ENCODE assay signal across 11 cellular contexts in genomic region chr2:148565272-148565894, GRCh38.
DNase-seq lines count a peak whose midpoint lies in the region; ATAC-seq and TF ChIP-seq lines count a peak whose summit lies in the region.
"Had no signal": no experiment of that assay in that cellular context is flagged by ENCODE, and none has a peak within 500 bp of the region (broad histone marks: within the 10 kb centered on the region; RNA-seq: fewer than 3 reads in every experiment).

No MANE protein-coding gene starts in this region.

- H3K27ac ChIP-seq in HCT116 (ENCODE audit: low read depth, low read length) (no peak overlapping the region), right atrium auricular region (no peak overlapping the region)

- H3K4me1 ChIP-seq in BE2C: no peaks in the 10 kb centered on the region
- H3K4me1 ChIP-seq in HCT116 (ENCODE audit: control insufficient read depth in 1 of 2, insufficient read depth in 2 of 2, low read length in 2 of 2): no peaks in the 10 kb centered on the region
- no peaks in the 10 kb centered on the region for H3K4me1 ChIP-seq in right atrium auricular region
- H3K4me1 ChIP-seq: Caco-2 had no signal

- TF ChIP-seq CTCF in BE2C (IDR thresholded peaks at IDR 0.05; ENCODE audit: low read depth, low read length) (peak; percentile 26; the same call in 1 of the 2 replicates), HCT116 (IDR thresholded peaks at IDR 0.05 in 2 of 3, conservative IDR thresholded peaks at IDR 0.05 in 1 of 3; ENCODE audit: borderline replicate concordance in 1 of 3, insufficient read depth in 1 of 3, low read depth in 2 of 3, low read length in 2 of 3) (peak in 2 of 3 experiments; percentile 41 to 45; a peak in 5 of 6 replicates), right atrium auricular region (IDR thresholded peaks at IDR 0.05) (peak; percentile 23 to 57), omental fat pad (IDR thresholded peaks at IDR 0.05) (no peak)

- no peak overlapping the region for H3K4me2 ChIP-seq in HCT116 (ENCODE audit: low read length)

- TF ChIP-seq POLR2A in HCT116 (IDR thresholded peaks at IDR 0.05; ENCODE audit: borderline replicate concordance, extremely low read depth, insufficient read depth, insufficient read length): no peak

- CTCF ChIA-PET in HCT116 (lab: Charles Lee): no interaction called here

- H4K20me1 ChIP-seq in HCT116 (ENCODE audit: insufficient read depth): no peaks in the 10 kb centered on the region

- H3K4me3 ChIP-seq in BE2C (ENCODE audit: low read depth, low read length) (no peak overlapping the region), HCT116 (replicated peaks in 1 of 2; ENCODE audit: low read depth in 1 of 2, low read length in 2 of 2) (no peak overlapping the region), right atrium auricular region (no peak overlapping the region)

- H3K79me2 ChIP-seq in HCT116 (ENCODE audit: insufficient read depth, low read length): no peaks in the 10 kb centered on the region

- no peak for DNase-seq in BE2C
- DNase-seq in HCT116 (ENCODE audit: low read depth, low spot score): no peak
- DNase-seq in right atrium auricular region (ENCODE audit: low spot score): no peak
- DNase-seq in sciatic nerve (ENCODE audit: low spot score): no peak
- DNase-seq in omental fat pad (ENCODE audit: low spot score): no peak
- DNase-seq: cortex of kidney, KG1 had no signal

- H3K9me3 ChIP-seq in BE2C: no peaks in the 10 kb centered on the region
- no peaks in the 10 kb centered on the region for H3K9me3 ChIP-seq in HCT116 (ENCODE audit: control insufficient read depth in 1 of 2, insufficient read depth in 1 of 2, low read depth in 1 of 2, low read length in 2 of 2)
- no peaks in the 10 kb centered on the region for H3K9me3 ChIP-seq in right atrium auricular region
- H3K9me3 ChIP-seq: Caco-2 had no signal

- H3K9me2 ChIP-seq in HCT116 (ENCODE audit: insufficient read depth): no peaks in the 10 kb centered on the region

- intact Hi-C loops in HCT116 (cut with micrococcal nuclease) (loop anchor here (5.0 kb wide), 1 partner anchor 422 kb away; no protein-coding TSS in a partner anchor), sciatic nerve (cut with DNase I) (no loop called here)

- H3K9ac ChIP-seq in HCT116 (ENCODE audit: low read length): no peak overlapping the region

- peak; percentile 69 for TF ChIP-seq RAD21 in HCT116 (IDR thresholded peaks at IDR 0.05; ENCODE audit: low read depth)

- no peak overlapping the region for H2AFZ ChIP-seq in HCT116 (ENCODE audit: low read depth, low read length, poor library complexity, severe bottlenecking)

- no peaks in the 10 kb centered on the region for H3K27me3 ChIP-seq in BE2C
- H3K27me3 ChIP-seq in HCT116 (ENCODE audit: insufficient read depth, low read length): no peaks in the 10 kb centered on the region
- H3K27me3 ChIP-seq in right atrium auricular region: no peaks in the 10 kb centered on the region

- POLR2A ChIA-PET in HCT116 (lab: Charles Lee): no interaction called here

- BruUV-seq in HCT116 (replicated peaks; lab: Mats Ljungman, UMichigan): no TSS peak

- peak; percentile 74 for ATAC-seq in HCT116
- peak; percentile 55; the same call in 2 of the 3 replicates for ATAC-seq in SK-N-SH treated with all-trans-retinoic acid at 6 μM for 48 hours
- no peak for ATAC-seq in sciatic nerve
- ATAC-seq in GM21825 (IDR thresholded peaks at IDR 0.05; ENCODE audit: unreplicated experiment): no peak
- ATAC-seq in omental fat pad (ENCODE audit: low FRiP score): no peak
- no peak for ATAC-seq in GM21381 (IDR thresholded peaks at IDR 0.05; ENCODE audit: unreplicated experiment)

- H3K36me3 ChIP-seq in BE2C (no peaks in the 10 kb centered on the region), HCT116 (ENCODE audit: control insufficient read depth in 1 of 2, insufficient read depth in 2 of 2, low read length in 2 of 2) (no peaks in the 10 kb centered on the region), right atrium auricular region (no peaks in the 10 kb centered on the region)

- RAD21 ChIA-PET in HCT116 (lab: Charles Lee; ENCODE audit: low non-redundant PET in 1 of 2, low total read pairs in 2 of 2, uncharacterized antibody in 2 of 2, unreplicated experiment in 2 of 2): no interaction called here

TF ChIP-seq in HCT116, 20 proteins besides CTCF, POLR2A, EP300 and RAD21:
- no peak for TF ChIP-seq SP1 (IDR thresholded peaks at IDR 0.05; ENCODE audit: low read depth)
- TF ChIP-seq EGR1 (IDR thresholded peaks at IDR 0.05; ENCODE audit: low read depth): no peak
- no peak for TF ChIP-seq YY1 (IDR thresholded peaks at IDR 0.05; ENCODE audit: extremely low read depth, insufficient replicate concordance, low read depth, low read length)
- no peak for TF ChIP-seq ZNF274 (IDR thresholded peaks at IDR 0.05; ENCODE audit: low read depth, low read length)
- TF ChIP-seq ATF3 (IDR thresholded peaks at IDR 0.05): no peak
- no peak for TF ChIP-seq SIN3A (IDR thresholded peaks at IDR 0.05; ENCODE audit: low read depth)
- no peak for TF ChIP-seq CEBPB (IDR thresholded peaks at IDR 0.05; ENCODE audit: low read depth)
- TF ChIP-seq, protein P1, sequence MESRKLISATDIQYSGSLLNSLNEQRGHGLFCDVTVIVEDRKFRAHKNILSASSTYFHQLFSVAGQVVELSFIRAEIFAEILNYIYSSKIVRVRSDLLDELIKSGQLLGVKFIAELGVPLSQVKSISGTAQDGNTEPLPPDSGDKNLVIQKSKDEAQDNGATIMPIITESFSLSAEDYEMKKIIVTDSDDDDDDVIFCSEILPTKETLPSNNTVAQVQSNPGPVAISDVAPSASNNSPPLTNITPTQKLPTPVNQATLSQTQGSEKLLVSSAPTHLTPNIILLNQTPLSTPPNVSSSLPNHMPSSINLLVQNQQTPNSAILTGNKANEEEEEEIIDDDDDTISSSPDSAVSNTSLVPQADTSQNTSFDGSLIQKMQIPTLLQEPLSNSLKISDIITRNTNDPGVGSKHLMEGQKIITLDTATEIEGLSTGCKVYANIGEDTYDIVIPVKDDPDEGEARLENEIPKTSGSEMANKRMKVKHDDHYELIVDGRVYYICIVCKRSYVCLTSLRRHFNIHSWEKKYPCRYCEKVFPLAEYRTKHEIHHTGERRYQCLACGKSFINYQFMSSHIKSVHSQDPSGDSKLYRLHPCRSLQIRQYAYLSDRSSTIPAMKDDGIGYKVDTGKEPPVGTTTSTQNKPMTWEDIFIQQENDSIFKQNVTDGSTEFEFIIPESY (IDR thresholded peaks at IDR 0.05; ENCODE audit: extremely low read depth, insufficient replicate concordance, low read length): no peak
- TF ChIP-seq POLR2AphosphoS5 (IDR thresholded peaks at IDR 0.05; ENCODE audit: low read depth, low read length): no peak
- no peak for TF ChIP-seq ELF1 (IDR thresholded peaks at IDR 0.05; ENCODE audit: borderline replicate concordance, low read depth)
- TF ChIP-seq, protein P2, sequence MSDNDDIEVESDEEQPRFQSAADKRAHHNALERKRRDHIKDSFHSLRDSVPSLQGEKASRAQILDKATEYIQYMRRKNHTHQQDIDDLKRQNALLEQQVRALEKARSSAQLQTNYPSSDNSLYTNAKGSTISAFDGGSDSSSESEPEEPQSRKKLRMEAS (IDR thresholded peaks at IDR 0.05): no peak
- no peak for TF ChIP-seq CBX3 (IDR thresholded peaks at IDR 0.05; ENCODE audit: low read depth)
- no peak for TF ChIP-seq TCF7L2 (IDR thresholded peaks at IDR 0.05; ENCODE audit: borderline replicate concordance, extremely low read depth, insufficient read depth, insufficient read length)

TF ChIP-seq in SK-N-SH treated with all-trans-retinoic acid at 6 μM for 48 hours, 23 proteins besides CTCF, POLR2A, EP300 and RAD21 (continues in another document):
- no peak for TF ChIP-seq BACH2 (CRISPR knock-in tag; IDR thresholded peaks at IDR 0.05; ENCODE audit: borderline replicate concordance)
- no peak for TF ChIP-seq ESRRG (CRISPR knock-in tag; IDR thresholded peaks at IDR 0.05)
- no peak for TF ChIP-seq ZFP3 (CRISPR knock-in tag; IDR thresholded peaks at IDR 0.05)
- no peak for TF ChIP-seq ARNTL (CRISPR knock-in tag; IDR thresholded peaks at IDR 0.05; ENCODE audit: borderline replicate concordance, low read depth)
- no peak for TF ChIP-seq ZNF70 (CRISPR knock-in tag; IDR thresholded peaks at IDR 0.05)
- no peak for TF ChIP-seq PPARA (CRISPR knock-in tag; IDR thresholded peaks at IDR 0.05; ENCODE audit: borderline replicate concordance)
- TF ChIP-seq ZNF8 (CRISPR knock-in tag; IDR thresholded peaks at IDR 0.05): no peak
- no peak for TF ChIP-seq RARB (CRISPR knock-in tag; IDR thresholded peaks at IDR 0.05)
- TF ChIP-seq TOX (CRISPR knock-in tag; IDR thresholded peaks at IDR 0.05; ENCODE audit: borderline replicate concordance): no peak
- no peak for TF ChIP-seq GLIS3 (CRISPR knock-in tag; IDR thresholded peaks at IDR 0.05)
- no peak for TF ChIP-seq ISL1 (CRISPR knock-in tag; IDR thresholded peaks at IDR 0.05)
- TF ChIP-seq PATZ1 (CRISPR knock-in tag; IDR thresholded peaks at IDR 0.05; ENCODE audit: borderline replicate concordance): no peak
- TF ChIP-seq ZNF565 (CRISPR knock-in tag; conservative IDR thresholded peaks at IDR 0.05; ENCODE audit: low read depth): no peak
- TF ChIP-seq CREB5 (CRISPR knock-in tag; IDR thresholded peaks at IDR 0.05; ENCODE audit: low read depth): no peak
- no peak for TF ChIP-seq SNAI2 (CRISPR knock-in tag; IDR thresholded peaks at IDR 0.05)

Comparison
In these comparisons a context has a peak if more than half of its experiments do, and no peak if none do; other contexts are left out.
1. CTCF ChIP-seq: peak in BE2C (single experiment), HCT116 (2 of 3) and right atrium auricular region (2 of 2); none in omental fat pad (0 of 3).
2. ATAC-seq: peak in HCT116 (single experiment) and SK-N-SH treated with all-trans-retinoic acid at 6 μM for 48 hours (single experiment); none in sciatic nerve (single experiment), GM21825 (single experiment), omental fat pad (single experiment) and GM21381 (single experiment).